In the genomic region with DNA sequence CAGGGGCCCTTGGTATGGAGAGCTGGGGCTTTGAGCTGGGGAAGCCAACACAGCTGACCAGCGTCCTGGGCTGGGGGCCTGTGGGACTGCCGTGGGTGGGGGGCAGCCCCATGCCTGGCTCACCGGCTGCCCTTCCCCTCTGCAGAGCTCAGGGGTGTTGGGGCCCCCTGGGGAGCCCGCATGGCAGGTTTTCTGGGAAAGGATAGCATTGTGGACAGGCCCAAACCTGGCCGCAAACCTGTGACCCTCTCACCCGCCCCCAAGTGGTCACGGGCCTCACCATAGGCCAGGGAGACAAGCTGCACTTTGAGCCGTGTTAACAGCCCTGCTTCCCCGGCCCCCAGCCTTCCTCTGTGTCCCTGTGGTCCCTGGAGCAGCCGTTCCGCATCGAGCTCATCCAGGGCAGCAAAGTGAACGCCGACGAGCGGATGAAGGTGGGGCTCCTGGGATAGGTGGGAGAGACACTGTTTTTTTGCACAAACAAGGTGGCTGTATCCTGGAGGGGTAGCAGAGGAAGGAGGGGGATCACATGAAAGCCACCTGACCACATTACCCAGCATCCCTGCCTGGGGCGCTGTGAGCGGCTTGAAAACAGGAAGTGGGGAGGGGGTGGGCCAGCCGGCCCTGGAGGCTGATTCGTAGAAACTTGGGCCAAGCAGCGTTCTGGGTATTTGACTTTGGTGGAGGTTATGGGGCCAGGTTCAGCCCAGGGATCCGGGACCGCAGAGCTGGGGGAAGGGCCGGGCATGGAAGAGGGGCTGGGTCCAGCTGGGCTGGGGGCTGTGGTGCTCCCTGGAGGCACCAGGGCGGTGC, we compare ENCODE assay signal across 1 cellular context.
A peak's percentile ranks its signal among the peaks of the same experiment; 100 is the strongest.
TF ChIP-seq lines count a peak whose summit lies in the region.

No MANE protein-coding gene starts in this region.

TF ChIP-seq in HepG2, 621 proteins besides CTCF, POLR2A, EP300 and RAD21 (continued from another document and continues in another):
- TF ChIP-seq TCF12 (IDR thresholded peaks at IDR 0.05), result no peak
- TF ChIP-seq TCF12 (CRISPR knock-in tag; IDR thresholded peaks at IDR 0.05), result no peak; the same call in 1 of the 2 replicates
- peak; percentile 57; the same call in 1 of the 2 replicates for TF ChIP-seq ZFP82 (CRISPR knock-in tag; IDR thresholded peaks at IDR 0.05; ENCODE audit: borderline replicate concordance)
- no peak for TF ChIP-seq ADNP (CRISPR knock-in tag; IDR thresholded peaks at IDR 0.05)
- TF ChIP-seq, protein P1, sequence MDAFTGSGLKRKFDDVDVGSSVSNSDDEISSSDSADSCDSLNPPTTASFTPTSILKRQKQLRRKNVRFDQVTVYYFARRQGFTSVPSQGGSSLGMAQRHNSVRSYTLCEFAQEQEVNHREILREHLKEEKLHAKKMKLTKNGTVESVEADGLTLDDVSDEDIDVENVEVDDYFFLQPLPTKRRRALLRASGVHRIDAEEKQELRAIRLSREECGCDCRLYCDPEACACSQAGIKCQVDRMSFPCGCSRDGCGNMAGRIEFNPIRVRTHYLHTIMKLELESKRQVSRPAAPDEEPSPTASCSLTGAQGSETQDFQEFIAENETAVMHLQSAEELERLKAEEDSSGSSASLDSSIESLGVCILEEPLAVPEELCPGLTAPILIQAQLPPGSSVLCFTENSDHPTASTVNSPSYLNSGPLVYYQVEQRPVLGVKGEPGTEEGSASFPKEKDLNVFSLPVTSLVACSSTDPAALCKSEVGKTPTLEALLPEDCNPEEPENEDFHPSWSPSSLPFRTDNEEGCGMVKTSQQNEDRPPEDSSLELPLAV (CRISPR knock-in tag; conservative IDR thresholded peaks at IDR 0.05; ENCODE audit: low read depth), result no peak
- no peak for TF ChIP-seq ZNF550 (CRISPR knock-in tag; IDR thresholded peaks at IDR 0.05; ENCODE audit: borderline replicate concordance)
- 0 out of 2 replicates have a peak, but pooled peaks have one; percentile 87 for TF ChIP-seq MAF1 (CRISPR knock-in tag; IDR thresholded peaks at IDR 0.05; ENCODE audit: borderline replicate concordance)
- TF ChIP-seq ZNF124 (CRISPR knock-in tag; IDR thresholded peaks at IDR 0.05), result no peak
- TF ChIP-seq GATA4 (IDR thresholded peaks at IDR 0.05; ENCODE audit: borderline replicate concordance, low read depth), result 0 out of 2 replicates have a peak, but pooled peaks have one; percentile 51
- TF ChIP-seq, protein P2, sequence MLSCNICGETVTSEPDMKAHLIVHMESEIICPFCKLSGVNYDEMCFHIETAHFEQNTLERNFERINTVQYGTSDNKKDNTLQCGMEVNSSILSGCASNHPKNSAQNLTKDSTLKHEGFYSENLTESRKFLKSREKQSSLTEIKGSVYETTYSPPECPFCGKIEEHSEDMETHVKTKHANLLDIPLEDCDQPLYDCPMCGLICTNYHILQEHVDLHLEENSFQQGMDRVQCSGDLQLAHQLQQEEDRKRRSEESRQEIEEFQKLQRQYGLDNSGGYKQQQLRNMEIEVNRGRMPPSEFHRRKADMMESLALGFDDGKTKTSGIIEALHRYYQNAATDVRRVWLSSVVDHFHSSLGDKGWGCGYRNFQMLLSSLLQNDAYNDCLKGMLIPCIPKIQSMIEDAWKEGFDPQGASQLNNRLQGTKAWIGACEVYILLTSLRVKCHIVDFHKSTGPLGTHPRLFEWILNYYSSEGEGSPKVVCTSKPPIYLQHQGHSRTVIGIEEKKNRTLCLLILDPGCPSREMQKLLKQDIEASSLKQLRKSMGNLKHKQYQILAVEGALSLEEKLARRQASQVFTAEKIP (CRISPR knock-in tag; IDR thresholded peaks at IDR 0.05; ENCODE audit: borderline replicate concordance), result no peak
- no peak for TF ChIP-seq ZNF503 (CRISPR knock-in tag; IDR thresholded peaks at IDR 0.05)
- peak; percentile 85 for TF ChIP-seq ASH2L (IDR thresholded peaks at IDR 0.05; ENCODE audit: insufficient read length, low read depth, low read length)
- peak; percentile 21; the same call in 1 of the 2 replicates for TF ChIP-seq MXD1 (CRISPR knock-in tag; IDR thresholded peaks at IDR 0.05)
- 0 out of 2 replicates have a peak, but pooled peaks have one; percentile 81 for TF ChIP-seq KLF6 (CRISPR knock-in tag; IDR thresholded peaks at IDR 0.05)
- TF ChIP-seq MEIS1 (CRISPR knock-in tag; IDR thresholded peaks at IDR 0.05; ENCODE audit: borderline replicate concordance), result peak; percentile 80
- no peak for TF ChIP-seq JUND (CRISPR knock-in tag; IDR thresholded peaks at IDR 0.05)
- TF ChIP-seq ZNF619 (CRISPR knock-in tag; IDR thresholded peaks at IDR 0.05), result no peak
- TF ChIP-seq U2AF2 (IDR thresholded peaks at IDR 0.05; ENCODE audit: low read depth, low read length), result peak; percentile 28; the same call in 1 of the 2 replicates
- TF ChIP-seq ATM (IDR thresholded peaks at IDR 0.05; ENCODE audit: borderline replicate concordance), result no peak
- no peak for TF ChIP-seq IKZF4 (CRISPR knock-in tag; IDR thresholded peaks at IDR 0.05; ENCODE audit: borderline replicate concordance, low read depth, not compliant biosample characterization)
- 0 out of 2 replicates have a peak, but pooled peaks have one; percentile 1 for TF ChIP-seq SMC3 (IDR thresholded peaks at IDR 0.05; ENCODE audit: low read length)
- no peak; the same call in 1 of the 2 replicates for TF ChIP-seq IRX3 (CRISPR knock-in tag; IDR thresholded peaks at IDR 0.05; ENCODE audit: borderline replicate concordance, low read depth)
- peak; percentile 28; the same call in 1 of the 2 replicates for TF ChIP-seq ZHX2 (IDR thresholded peaks at IDR 0.05; ENCODE audit: low read depth)
- no peak for TF ChIP-seq ZHX2 (CRISPR knock-in tag; IDR thresholded peaks at IDR 0.05; ENCODE audit: borderline replicate concordance)
- TF ChIP-seq ZNF484 (CRISPR knock-in tag; IDR thresholded peaks at IDR 0.05; ENCODE audit: borderline replicate concordance, low read depth), result no peak
- no peak for TF ChIP-seq ZNF546 (CRISPR knock-in tag; conservative IDR thresholded peaks at IDR 0.05)
- TF ChIP-seq, protein P3, sequence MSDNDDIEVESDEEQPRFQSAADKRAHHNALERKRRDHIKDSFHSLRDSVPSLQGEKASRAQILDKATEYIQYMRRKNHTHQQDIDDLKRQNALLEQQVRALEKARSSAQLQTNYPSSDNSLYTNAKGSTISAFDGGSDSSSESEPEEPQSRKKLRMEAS (IDR thresholded peaks at IDR 0.05), result peak; percentile 82
- peak; percentile 73; the same call in 1 of the 2 replicates for TF ChIP-seq HMGXB3 (CRISPR knock-in tag; IDR thresholded peaks at IDR 0.05; ENCODE audit: borderline replicate concordance)
- TF ChIP-seq SUZ12 (IDR thresholded peaks at IDR 0.05; ENCODE audit: low read depth, low read length), result no peak
- TF ChIP-seq HOXA9 (CRISPR knock-in tag; IDR thresholded peaks at IDR 0.05; ENCODE audit: borderline replicate concordance), result no peak
- TF ChIP-seq, protein P4, sequence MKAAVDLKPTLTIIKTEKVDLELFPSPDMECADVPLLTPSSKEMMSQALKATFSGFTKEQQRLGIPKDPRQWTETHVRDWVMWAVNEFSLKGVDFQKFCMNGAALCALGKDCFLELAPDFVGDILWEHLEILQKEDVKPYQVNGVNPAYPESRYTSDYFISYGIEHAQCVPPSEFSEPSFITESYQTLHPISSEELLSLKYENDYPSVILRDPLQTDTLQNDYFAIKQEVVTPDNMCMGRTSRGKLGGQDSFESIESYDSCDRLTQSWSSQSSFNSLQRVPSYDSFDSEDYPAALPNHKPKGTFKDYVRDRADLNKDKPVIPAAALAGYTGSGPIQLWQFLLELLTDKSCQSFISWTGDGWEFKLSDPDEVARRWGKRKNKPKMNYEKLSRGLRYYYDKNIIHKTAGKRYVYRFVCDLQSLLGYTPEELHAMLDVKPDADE (CRISPR knock-in tag; IDR thresholded peaks at IDR 0.05), result no peak
- peak; percentile 91; the same call in 1 of the 2 replicates for TF ChIP-seq ZNF747 (CRISPR knock-in tag; IDR thresholded peaks at IDR 0.05; ENCODE audit: borderline replicate concordance)
- TF ChIP-seq, protein P5, sequence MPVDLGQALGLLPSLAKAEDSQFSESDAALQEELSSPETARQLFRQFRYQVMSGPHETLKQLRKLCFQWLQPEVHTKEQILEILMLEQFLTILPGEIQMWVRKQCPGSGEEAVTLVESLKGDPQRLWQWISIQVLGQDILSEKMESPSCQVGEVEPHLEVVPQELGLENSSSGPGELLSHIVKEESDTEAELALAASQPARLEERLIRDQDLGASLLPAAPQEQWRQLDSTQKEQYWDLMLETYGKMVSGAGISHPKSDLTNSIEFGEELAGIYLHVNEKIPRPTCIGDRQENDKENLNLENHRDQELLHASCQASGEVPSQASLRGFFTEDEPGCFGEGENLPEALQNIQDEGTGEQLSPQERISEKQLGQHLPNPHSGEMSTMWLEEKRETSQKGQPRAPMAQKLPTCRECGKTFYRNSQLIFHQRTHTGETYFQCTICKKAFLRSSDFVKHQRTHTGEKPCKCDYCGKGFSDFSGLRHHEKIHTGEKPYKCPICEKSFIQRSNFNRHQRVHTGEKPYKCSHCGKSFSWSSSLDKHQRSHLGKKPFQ (CRISPR knock-in tag; IDR thresholded peaks at IDR 0.05; ENCODE audit: insufficient replicate concordance), result peak; percentile 61
- TF ChIP-seq YY1 (IDR thresholded peaks at IDR 0.05; ENCODE audit: insufficient read depth, insufficient replicate concordance, low read depth, low read length), result peak; percentile 15
